ENCODE assay signal across 8 cellular contexts in the genomic region with DNA sequence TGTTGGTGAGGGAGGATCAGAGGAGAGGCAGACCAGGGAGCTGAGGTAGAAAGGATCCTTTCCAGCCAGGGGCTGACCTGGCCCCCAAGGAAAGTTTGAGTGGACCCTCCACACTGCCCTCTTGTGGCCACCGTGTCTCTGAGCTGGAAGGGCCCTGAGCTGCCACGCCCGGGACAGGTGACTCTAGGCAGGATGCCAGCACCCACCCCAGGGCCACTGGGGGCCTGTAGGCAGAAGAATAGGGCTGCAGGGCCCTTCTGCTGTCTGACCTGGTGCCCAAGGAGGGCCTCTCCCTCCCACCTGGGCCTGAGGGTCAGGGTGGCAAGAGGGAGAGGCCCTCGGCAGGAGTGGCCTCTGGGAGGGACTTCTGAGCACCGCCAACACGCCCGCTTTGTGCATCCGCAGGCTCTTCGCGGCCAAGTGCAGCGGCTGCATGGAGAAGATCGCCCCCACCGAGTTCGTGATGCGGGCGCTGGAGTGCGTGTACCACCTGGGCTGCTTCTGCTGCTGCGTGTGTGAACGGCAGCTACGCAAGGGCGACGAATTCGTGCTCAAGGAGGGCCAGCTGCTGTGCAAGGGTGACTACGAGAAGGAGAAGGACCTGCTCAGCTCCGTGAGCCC.
A peak's percentile ranks its signal among the peaks of the same experiment; 100 is the strongest.
DNase-seq lines count a peak whose midpoint lies in the region; ATAC-seq, FAIRE-seq and TF ChIP-seq lines count a peak whose summit lies in the region.

No MANE protein-coding gene starts in this region.

- ATAC-seq in activated CD4-positive, alpha-beta T cell treated with anti-CD3 and anti-CD28 coated beads for 36 hours: peak; percentile 79
- ATAC-seq in naive thymus-derived CD4-positive, alpha-beta T cell: peak; percentile 71

- H3K27me3 ChIP-seq in CD4-positive, alpha-beta memory T cell (ENCODE audit: insufficient read depth, low read length): peaks cover 1% of the 10 kb centered on the region
- H3K27me3 ChIP-seq in naive thymus-derived CD4-positive, alpha-beta T cell (ENCODE audit: control insufficient read depth in 2 of 2, insufficient read depth in 2 of 2, low read length in 2 of 2): no peaks in the 10 kb centered on the region
- H3K27me3 ChIP-seq in transverse colon: peaks cover 86% of the 10 kb centered on the region

- in situ Hi-C loops in transverse colon (cut with MboI; ENCODE audit: low pct_ligation_motif_present in 1 of 4, low pct_unique_long_range_greater_than_20kb in 1 of 4, low sequenced_read_pairs in 3 of 4): no loop called here
- in situ Hi-C loops in G401 (cut with HindIII; ENCODE audit: low sequenced_read_pairs): no loop called here

- no peaks in the 10 kb centered on the region for H3K9me3 Mint-ChIP-seq in CD4-positive, alpha-beta memory T cell
- no peaks in the 10 kb centered on the region for H3K9me3 Mint-ChIP-seq in activated CD4-positive, alpha-beta T cell treated with anti-CD3 and anti-CD28 coated beads for 36 hours (ENCODE audit: low read depth)
- peaks cover 0 to 3% (median 0%) of the 10 kb centered on the region in 11 donors for H3K9me3 Mint-ChIP-seq in naive thymus-derived CD4-positive, alpha-beta T cell

- TF ChIP-seq EP300 in transverse colon (IDR thresholded peaks at IDR 0.05; ENCODE audit: low read depth): no peak

- no peaks in the 10 kb centered on the region for H3K4me1 Mint-ChIP-seq in CD4-positive, alpha-beta memory T cell
- no peaks in the 10 kb centered on the region for H3K4me1 Mint-ChIP-seq in activated CD4-positive, alpha-beta T cell treated with anti-CD3 and anti-CD28 coated beads for 36 hours
- no peaks in the 10 kb centered on the region for H3K4me1 Mint-ChIP-seq in naive thymus-derived CD4-positive, alpha-beta T cell

- H3K27ac Mint-ChIP-seq in CD4-positive, alpha-beta memory T cell: no peak overlapping the region
- no peak overlapping the region for H3K27ac Mint-ChIP-seq in activated CD4-positive, alpha-beta T cell treated with anti-CD3 and anti-CD28 coated beads for 36 hours
- no peak overlapping the region for H3K27ac Mint-ChIP-seq in naive thymus-derived CD4-positive, alpha-beta T cell

- no peaks in the 10 kb centered on the region for H3K4me1 ChIP-seq in CD4-positive, alpha-beta memory T cell (ENCODE audit: insufficient read depth, low read length)
- H3K4me1 ChIP-seq in naive thymus-derived CD4-positive, alpha-beta T cell (ENCODE audit: control insufficient read depth in 2 of 2, insufficient read depth in 2 of 2, low read length in 2 of 2): no peaks in the 10 kb centered on the region
- H3K4me1 ChIP-seq in transverse colon: no peaks in the 10 kb centered on the region

- H3K27me3 Mint-ChIP-seq in CD4-positive, alpha-beta memory T cell: peaks cover 28 to 34% of the 10 kb centered on the region in 2 donors
- peaks cover 30% of the 10 kb centered on the region for H3K27me3 Mint-ChIP-seq in activated CD4-positive, alpha-beta T cell treated with anti-CD3 and anti-CD28 coated beads for 36 hours
- H3K27me3 Mint-ChIP-seq in naive thymus-derived CD4-positive, alpha-beta T cell: peaks cover 25 to 38% (median 31%) of the 10 kb centered on the region in 5 donors

- H3K27ac ChIP-seq in CD4-positive, alpha-beta memory T cell (ENCODE audit: low read depth, low read length): no peak overlapping the region
- no peak overlapping the region for H3K27ac ChIP-seq in naive thymus-derived CD4-positive, alpha-beta T cell (ENCODE audit: low read depth, low read length)
- H3K27ac ChIP-seq in transverse colon: no peak overlapping the region

- no peaks in the 10 kb centered on the region for H3K9me3 ChIP-seq in CD4-positive, alpha-beta memory T cell (ENCODE audit: control insufficient read depth in 1 of 2, low read length in 2 of 2)
- no peaks in the 10 kb centered on the region for H3K9me3 ChIP-seq in naive thymus-derived CD4-positive, alpha-beta T cell (ENCODE audit: control insufficient read depth in 2 of 3, low read length in 3 of 3)
- H3K9me3 ChIP-seq in transverse colon: no peaks in the 10 kb centered on the region

- intact Hi-C loops in CD4-positive, alpha-beta memory T cell (cut with micrococcal nuclease): loop anchor here (1.0 kb wide), 1 partner anchor 79 kb away; no protein-coding TSS in a partner anchor
- intact Hi-C loops in activated CD4-positive, alpha-beta T cell treated with anti-CD3 and anti-CD28 coated beads for 36 hours (cut with DNase I, micrococcal nuclease): loop anchor here (1.0 kb wide), 1 partner anchor 79 kb away; no protein-coding TSS in a partner anchor
- intact Hi-C loops in naive thymus-derived CD4-positive, alpha-beta T cell (cut with micrococcal nuclease): loop anchor here in 1 of 2 donors (2.0 kb wide), 1 partner anchor 78 kb away; a partner anchor contains a TSS
- intact Hi-C loops in transverse colon (cut with DNase I; ENCODE audit: low total_unique reads): no loop called here

- FAIRE-seq in HTR-8/SVneo (lab: Jason Lieb, UNC): no peak

- H3K4me3 Mint-ChIP-seq in CD4-positive, alpha-beta memory T cell: no peak overlapping the region
- H3K4me3 Mint-ChIP-seq in activated CD4-positive, alpha-beta T cell treated with anti-CD3 and anti-CD28 coated beads for 36 hours: no peak overlapping the region
- no peak overlapping the region for H3K4me3 Mint-ChIP-seq in naive thymus-derived CD4-positive, alpha-beta T cell

- CTCF ChIA-PET in CD4-positive, alpha-beta memory T cell (lab: Charles Lee; ENCODE audit: partially characterized antibody): interaction anchor here (0.8 to 2.5 kb wide), 9 partner anchors 10 to 91 kb away, joined by 3 to 11 read pairs (median 5); no protein-coding TSS in a partner anchor
- CTCF ChIA-PET in activated CD4-positive, alpha-beta T cell treated with anti-CD3 and anti-CD28 coated beads for 36 hours (lab: Charles Lee): interaction anchor here (0.6 to 2.8 kb wide), 22 partner anchors 10 to 1723 kb away, joined by 3 to 25 read pairs (median 4); a partner anchor contains a TSS
- CTCF ChIA-PET in naive thymus-derived CD4-positive, alpha-beta T cell (lab: Charles Lee): interaction anchor here (0.5 to 1.3 kb wide), 4 partner anchors 17 to 67 kb away, joined by 3 to 6 read pairs (median 3); no protein-coding TSS in a partner anchor

- H3K36me3 ChIP-seq in CD4-positive, alpha-beta memory T cell (ENCODE audit: insufficient read depth, low read length): no peaks in the 10 kb centered on the region
- no peaks in the 10 kb centered on the region for H3K36me3 ChIP-seq in naive thymus-derived CD4-positive, alpha-beta T cell (ENCODE audit: control insufficient read depth in 2 of 3, insufficient read depth in 3 of 3, low read length in 3 of 3)
- H3K36me3 ChIP-seq in transverse colon: no peaks in the 10 kb centered on the region

- WGBS in transverse colon (ENCODE audit: low coverage in 1 of 2), 2 donors: 0 to 54% methylated on average over 1 to 22 of the region's 25 CpGs

- H3K36me3 Mint-ChIP-seq in CD4-positive, alpha-beta memory T cell: no peaks in the 10 kb centered on the region
- no peaks in the 10 kb centered on the region for H3K36me3 Mint-ChIP-seq in activated CD4-positive, alpha-beta T cell treated with anti-CD3 and anti-CD28 coated beads for 36 hours (ENCODE audit: low read depth)
- H3K36me3 Mint-ChIP-seq in naive thymus-derived CD4-positive, alpha-beta T cell: no peaks in the 10 kb centered on the region

- POLR2A ChIA-PET in CD4-positive, alpha-beta memory T cell (lab: Charles Lee; ENCODE audit: partially characterized antibody): no interaction called here
- POLR2A ChIA-PET in activated CD4-positive, alpha-beta T cell treated with anti-CD3 and anti-CD28 coated beads for 36 hours (lab: Charles Lee): no interaction called here
- POLR2A ChIA-PET in naive thymus-derived CD4-positive, alpha-beta T cell (lab: Charles Lee): no interaction called here

- TF ChIP-seq POLR2A in transverse colon (IDR thresholded peaks at IDR 0.05): no peak

- peak in 4 of 5 donors; percentile 27 to 37 (median 32) for DNase-seq in CD4-positive, alpha-beta memory T cell
- DNase-seq in HTR-8/SVneo (ENCODE audit: insufficient read length, low spot score) (peak; percentile 47), dermis blood vessel endothelial cell (peak; percentile 59), transverse colon (peak; percentile 51), superior temporal gyrus (ENCODE audit: extremely low spot score) (no peak), G401 (ENCODE audit: low spot score) (no peak)
- peak; percentile 79 for DNase-seq in activated CD4-positive, alpha-beta T cell treated with anti-CD3 and anti-CD28 coated beads for 36 hours
- DNase-seq in naive thymus-derived CD4-positive, alpha-beta T cell: peak in 6 of 9 donors; percentile 32 to 53 (median 35)

- no peak overlapping the region for H3K4me3 ChIP-seq in CD4-positive, alpha-beta memory T cell (ENCODE audit: low read length in 2 of 2)
- H3K4me3 ChIP-seq in naive thymus-derived CD4-positive, alpha-beta T cell (ENCODE audit: low read length): no peak overlapping the region
- no peak overlapping the region for H3K4me3 ChIP-seq in transverse colon

- peak; percentile 48 to 69 (median 64) for TF ChIP-seq CTCF in transverse colon (IDR thresholded peaks at IDR 0.05)

Comparison
In these comparisons a context has a peak if more than half of its experiments do, and no peak if none do; other contexts are left out.
1. DNase-seq: peak in CD4-positive, alpha-beta memory T cell (4 of 5), HTR-8/SVneo (single experiment), activated CD4-positive, alpha-beta T cell treated with anti-CD3 and anti-CD28 coated beads for 36 hours (single experiment), dermis blood vessel endothelial cell (single experiment), naive thymus-derived CD4-positive, alpha-beta T cell (6 of 9) and transverse colon (single experiment); none in superior temporal gyrus (single experiment) and G401 (single experiment).